1 cellular context compared by ENCODE assay signal in the genomic region with DNA sequence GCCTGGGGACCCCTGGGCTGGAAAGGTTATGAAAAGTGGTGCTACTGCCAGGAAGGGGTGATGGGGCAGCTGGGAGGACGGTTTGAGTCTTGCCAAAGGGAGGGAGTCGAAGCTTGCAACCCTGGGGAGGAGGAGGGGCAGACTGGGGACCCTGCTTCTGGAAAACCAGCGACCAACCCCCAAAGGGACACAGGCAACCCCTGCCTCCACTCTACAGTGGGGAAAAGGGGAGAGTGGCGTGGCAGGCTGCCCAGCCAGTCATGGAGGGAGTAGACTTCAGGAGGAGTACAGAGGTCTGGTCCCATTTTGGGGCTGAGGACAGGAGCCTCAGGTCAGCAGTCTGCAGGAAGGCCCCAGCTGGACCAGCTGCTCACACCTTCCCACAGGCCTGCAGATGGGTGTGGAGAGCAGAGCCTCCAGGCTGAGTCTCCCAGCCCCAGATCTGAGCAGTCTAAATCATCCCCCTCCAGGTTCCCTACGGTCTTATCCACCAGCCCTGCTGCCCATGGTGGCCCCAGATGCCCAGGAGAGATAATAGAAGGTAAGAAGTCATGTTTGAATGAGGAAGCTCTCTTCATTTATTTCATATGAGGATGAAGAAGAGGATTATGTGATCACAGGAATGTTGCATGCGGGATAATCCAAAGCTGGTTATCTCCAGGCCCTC.
TF ChIP-seq lines count a peak whose summit lies in the region.

No MANE protein-coding gene starts in this region.

TF ChIP-seq in HepG2, 621 proteins besides CTCF, POLR2A, EP300 and RAD21:
- TF ChIP-seq ZNF577 (CRISPR knock-in tag; IDR thresholded peaks at IDR 0.05; ENCODE audit: borderline replicate concordance, low read depth) (no peak), RFXANK (CRISPR knock-in tag; IDR thresholded peaks at IDR 0.05) (no peak), ZBTB8A (CRISPR knock-in tag; IDR thresholded peaks at IDR 0.05; ENCODE audit: borderline replicate concordance, low read depth) (no peak), AGO2 (optimal IDR thresholded peaks at IDR 0.05; ENCODE audit: low read depth, low read length) (peak; percentile 23), ZNF335 (CRISPR knock-in tag; IDR thresholded peaks at IDR 0.05) (no peak), HNF4A (CRISPR knock-in tag; IDR thresholded peaks at IDR 0.05) (no peak), ZNF446 (CRISPR knock-in tag; IDR thresholded peaks at IDR 0.05) (no peak), SALL2 (CRISPR knock-in tag; IDR thresholded peaks at IDR 0.05) (no peak), SNAI1 (CRISPR knock-in tag; IDR thresholded peaks at IDR 0.05; ENCODE audit: borderline replicate concordance) (no peak), RBFOX2 (IDR thresholded peaks at IDR 0.05; ENCODE audit: low read depth, low read length) (peak; percentile 25; the same call in 1 of the 2 replicates)
- TF ChIP-seq, protein P1, sequence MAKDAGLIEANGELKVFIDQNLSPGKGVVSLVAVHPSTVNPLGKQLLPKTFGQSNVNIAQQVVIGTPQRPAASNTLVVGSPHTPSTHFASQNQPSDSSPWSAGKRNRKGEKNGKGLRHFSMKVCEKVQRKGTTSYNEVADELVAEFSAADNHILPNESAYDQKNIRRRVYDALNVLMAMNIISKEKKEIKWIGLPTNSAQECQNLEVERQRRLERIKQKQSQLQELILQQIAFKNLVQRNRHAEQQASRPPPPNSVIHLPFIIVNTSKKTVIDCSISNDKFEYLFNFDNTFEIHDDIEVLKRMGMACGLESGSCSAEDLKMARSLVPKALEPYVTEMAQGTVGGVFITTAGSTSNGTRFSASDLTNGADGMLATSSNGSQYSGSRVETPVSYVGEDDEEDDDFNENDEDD (CRISPR knock-in tag; IDR thresholded peaks at IDR 0.05; ENCODE audit: borderline replicate concordance), result no peak
- TF ChIP-seq, protein P2, sequence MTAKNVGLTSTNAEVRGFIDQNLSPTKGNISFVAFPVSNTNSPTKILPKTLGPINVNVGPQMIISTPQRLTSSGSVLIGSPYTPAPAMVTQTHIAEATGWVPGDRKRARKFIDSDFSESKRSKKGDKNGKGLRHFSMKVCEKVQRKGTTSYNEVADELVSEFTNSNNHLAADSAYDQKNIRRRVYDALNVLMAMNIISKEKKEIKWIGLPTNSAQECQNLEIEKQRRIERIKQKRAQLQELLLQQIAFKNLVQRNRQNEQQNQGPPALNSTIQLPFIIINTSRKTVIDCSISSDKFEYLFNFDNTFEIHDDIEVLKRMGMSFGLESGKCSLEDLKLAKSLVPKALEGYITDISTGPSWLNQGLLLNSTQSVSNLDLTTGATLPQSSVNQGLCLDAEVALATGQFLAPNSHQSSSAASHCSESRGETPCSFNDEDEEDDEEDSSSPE (CRISPR knock-in tag; IDR thresholded peaks at IDR 0.05), result no peak
TF ChIP-seq in HepG2: peak in this region for 2.
